ENCODE assay signal across 16 cellular contexts in genomic region chr17:12693640-12694039, GRCh38. TPM values are rescaled to one million over a fixed set of nuclear protein-coding genes. Genes with fewer than 3 reads are reported as not detected.
A peak's percentile ranks its signal among the peaks of the same experiment; 100 is the strongest.
DNase-seq lines count a peak whose midpoint lies in the region; ATAC-seq and TF ChIP-seq lines count a peak whose summit lies in the region.
"Had no signal": no experiment of that assay in that cellular context is flagged by ENCODE, and none has a peak within 500 bp of the region (broad histone marks: within the 10 kb centered on the region; RNA-seq: fewer than 3 reads in every experiment).

No MANE protein-coding gene starts in this region.

- H2AFZ ChIP-seq in osteoblast (ENCODE audit: low read length) (no peak overlapping the region), smooth muscle cell (ENCODE audit: low read depth) (no peak overlapping the region)

- WGBS in smooth muscle cell (ENCODE audit: low lambda C conversion rate): 79% methylated on average over 1 of the region's 1 CpG

- H4K20me1 ChIP-seq in osteoblast (ENCODE audit: insufficient read depth, low read length) (no peaks in the 10 kb centered on the region), smooth muscle cell (ENCODE audit: low read depth) (no peaks in the 10 kb centered on the region)

- H3K27ac Mint-ChIP-seq in HFFc6: no peak overlapping the region; the same call in 1 of the 2 replicates
- no peak overlapping the region for H3K27ac Mint-ChIP-seq in activated CD4-positive, alpha-beta T cell treated with anti-CD3 and anti-CD28 coated beads for 36 hours

- H3K4me3 Mint-ChIP-seq in HFFc6: no peak overlapping the region
- H3K4me3 Mint-ChIP-seq in activated CD4-positive, alpha-beta T cell treated with anti-CD3 and anti-CD28 coated beads for 36 hours: no peak overlapping the region

- no peaks in the 10 kb centered on the region for H3F3A ChIP-seq in smooth muscle cell (ENCODE audit: low read depth)

- peaks cover 6% of the 10 kb centered on the region for H3K4me1 ChIP-seq in osteoblast (ENCODE audit: insufficient read depth, low read length)
- no peaks in the 10 kb centered on the region for H3K4me1 ChIP-seq in smooth muscle cell (ENCODE audit: low read depth)

- CTCF ChIA-PET in activated CD4-positive, alpha-beta T cell treated with anti-CD3 and anti-CD28 coated beads for 36 hours (lab: Charles Lee): interaction anchor here (0.6 to 0.8 kb wide), 2 partner anchors 1515 to 1956 kb away, joined by 3 read pairs; no protein-coding TSS in a partner anchor

- no peak for TF ChIP-seq CTCF in HFFc6 (IDR thresholded peaks at IDR 0.05)
- TF ChIP-seq CTCF in osteoblast (IDR thresholded peaks at IDR 0.05; ENCODE audit: extremely low read depth, low read depth, low read length): no peak
- no peak for TF ChIP-seq CTCF in smooth muscle cell (IDR thresholded peaks at IDR 0.05; ENCODE audit: borderline replicate concordance, insufficient read depth, poor library complexity, severe bottlenecking)

- peak; percentile 36 for DNase-seq in HFFc6
- peak; percentile 54 for DNase-seq in dedifferentiated amniotic fluid mesenchymal stem cell (ENCODE audit: extremely low spot score)
- peak; percentile 43 for DNase-seq in osteoblast (ENCODE audit: insufficient read length, low spot score, missing footprints)
- no peak for DNase-seq in activated CD4-positive, alpha-beta T cell treated with anti-CD3 and anti-CD28 coated beads for 36 hours
- no peak for DNase-seq in activated CD4-positive, alpha-beta T cell treated with anti-CD3 and anti-CD28 coated beads, Interleukin-2, amount 50 U/mL, for 4 hours
- no peak for DNase-seq in smooth muscle cell (lab: John Stamatoyannopoulos, UW; ENCODE audit: unreplicated experiment)
- DNase-seq: C1 segment of cervical spinal cord; NCI-H1092; NCI-H1694; NCI-H2107; NCI-H226; NCI-H69; NK-92 treated with Interleukin-12 subunit alpha and Interleukin-12 subunit beta, amount 100 ng/mL, for 24 hours had no signal

- no peak overlapping the region for H3K4me2 ChIP-seq in osteoblast (ENCODE audit: insufficient read depth, low read length)
- no peak overlapping the region for H3K4me2 ChIP-seq in smooth muscle cell

- H3K27me3 ChIP-seq in osteoblast (ENCODE audit: insufficient read depth, low read length) (no peaks in the 10 kb centered on the region), smooth muscle cell (ENCODE audit: low read depth) (no peaks in the 10 kb centered on the region)

- H3K9ac ChIP-seq in smooth muscle cell (ENCODE audit: low read depth): no peak overlapping the region

- POLR2A ChIA-PET in activated CD4-positive, alpha-beta T cell treated with anti-CD3 and anti-CD28 coated beads for 36 hours (lab: Charles Lee): no interaction called here

- peaks cover 21% of the 10 kb centered on the region for H3K4me1 Mint-ChIP-seq in HFFc6 (ENCODE audit: low read depth)
- no peaks in the 10 kb centered on the region for H3K4me1 Mint-ChIP-seq in activated CD4-positive, alpha-beta T cell treated with anti-CD3 and anti-CD28 coated beads for 36 hours

- ATAC-seq in HG03139 (IDR thresholded peaks at IDR 0.05; ENCODE audit: unreplicated experiment): no peak
- no peak for ATAC-seq in activated CD4-positive, alpha-beta T cell treated with anti-CD3 and anti-CD28 coated beads for 36 hours
- ATAC-seq: K562 had no signal

- no peaks in the 10 kb centered on the region for H3K9me3 Mint-ChIP-seq in HFFc6
- peaks cover 8% of the 10 kb centered on the region for H3K9me3 Mint-ChIP-seq in activated CD4-positive, alpha-beta T cell treated with anti-CD3 and anti-CD28 coated beads for 36 hours (ENCODE audit: low read depth)

- H3K9me3 ChIP-seq in osteoblast (ENCODE audit: low read depth, low read length): no peaks in the 10 kb centered on the region
- H3K9me3 ChIP-seq in smooth muscle cell (replicated peaks; ENCODE audit: low read depth): no peaks in the 10 kb centered on the region

- H3K27ac ChIP-seq in osteoblast (ENCODE audit: low read depth, low read length) (no peak overlapping the region), smooth muscle cell (ENCODE audit: low read depth) (no peak overlapping the region)

- intact Hi-C loops in activated CD4-positive, alpha-beta T cell treated with anti-CD3 and anti-CD28 coated beads for 36 hours (cut with DNase I, micrococcal nuclease): no loop called here

- H3K36me3 ChIP-seq in osteoblast (ENCODE audit: insufficient read depth, low read length) (no peaks in the 10 kb centered on the region), smooth muscle cell (ENCODE audit: low read depth) (no peaks in the 10 kb centered on the region)

- no peaks in the 10 kb centered on the region for H3K79me2 ChIP-seq in osteoblast (ENCODE audit: insufficient read depth, low read length)
- H3K79me2 ChIP-seq in smooth muscle cell (ENCODE audit: low read depth): no peaks in the 10 kb centered on the region

- peaks cover 4% of the 10 kb centered on the region for H3K27me3 Mint-ChIP-seq in HFFc6 (ENCODE audit: insufficient read depth)
- H3K27me3 Mint-ChIP-seq in activated CD4-positive, alpha-beta T cell treated with anti-CD3 and anti-CD28 coated beads for 36 hours: no peaks in the 10 kb centered on the region

- no peaks in the 10 kb centered on the region for H3K36me3 Mint-ChIP-seq in HFFc6 (ENCODE audit: low read depth)
- H3K36me3 Mint-ChIP-seq in activated CD4-positive, alpha-beta T cell treated with anti-CD3 and anti-CD28 coated beads for 36 hours (ENCODE audit: low read depth): no peaks in the 10 kb centered on the region

- H3K4me3 ChIP-seq in osteoblast (ENCODE audit: insufficient read depth, low read length): no peak overlapping the region
- no peak overlapping the region for H3K4me3 ChIP-seq in smooth muscle cell
- H3K4me3 ChIP-seq: K562 had no signal

RNA-seq across cellular contexts. Expression of gene MYOCD, which starts 27.9 kb away (rescaled TPM):
- total RNA-seq in HFFc6 (2021; fragmentation: NEBNext Ultra II Directional; extraction: Animal tissue kit (Norgen Biotek cat#: 25700)): 1 to 10 TPM; 6.5 to 8.5 (median 7.1) TPM
- total RNA-seq in osteoblast (under 0.01 TPM in 2 replicates), smooth muscle cell (0.99 and 1.8 TPM in 2 replicates)
- total RNA-seq in activated CD4-positive, alpha-beta T cell treated with anti-CD3 and anti-CD28 coated beads for 36 hours: not detected
- polyA plus RNA-seq in smooth muscle cell: 0.58 and 2.3 TPM in 2 replicates
- total RNA-seq: K562, MCF 10A had no signal
- polyA plus RNA-seq: K562 had no signal

Comparison
In these comparisons a context has a peak if more than half of its experiments do, and no peak if none do; other contexts are left out.
1. DNase-seq: peak in HFFc6 (single experiment), dedifferentiated amniotic fluid mesenchymal stem cell (single experiment) and osteoblast (single experiment); none in activated CD4-positive, alpha-beta T cell treated with anti-CD3 and anti-CD28 coated beads for 36 hours (single experiment), activated CD4-positive, alpha-beta T cell treated with anti-CD3 and anti-CD28 coated beads, Interleukin-2, amount 50 U/mL, for 4 hours (0 of 2) and smooth muscle cell (single experiment).